Comparison of ENCODE assay signal across 8 cellular contexts in genomic region chr12:63668028-63668799, GRCh38. TPM values are rescaled to one million over a fixed set of nuclear protein-coding genes. Genes with fewer than 3 reads are reported as not detected.
DNase-seq lines count a peak whose midpoint lies in the region; ATAC-seq and TF ChIP-seq lines count a peak whose summit lies in the region.

TSS of gene DPY19L2 (minus strand) at chr12:63668493. CDS start at chr12:63668393, 100 bp downstream.

- H3K27me3 Mint-ChIP-seq in endothelial cell (ENCODE audit: unreplicated experiment), result peaks cover 5% of the 10 kb centered on the region

- no CpG with 5 or more reads among the region's 56 CpGs for WGBS in mesendoderm (ENCODE audit: extremely low coverage, insufficient coverage, low lambda C conversion rate)

- ATAC-seq in HG02642 (IDR thresholded peaks at IDR 0.05; ENCODE audit: poor library complexity, unreplicated experiment), result peak; percentile 82

- H3K9ac ChIP-seq in mesendoderm (ENCODE audit: low read length) (peak within 1 kb of the TSS; percentile 79), Karpas-422 (ENCODE audit: low read length) (no peak within 1 kb of the TSS)

- H3K79me1 ChIP-seq in mesendoderm (ENCODE audit: low read length), result no peaks in the 10 kb centered on the region

- no peaks in the 10 kb centered on the region for H3K36me3 Mint-ChIP-seq in endothelial cell (ENCODE audit: low read depth, unreplicated experiment)

- peak within 1 kb of the TSS; percentile 80 for H3K4me2 ChIP-seq in mesendoderm (ENCODE audit: low read length)
- no peak within 1 kb of the TSS for H3K4me2 ChIP-seq in Karpas-422 (ENCODE audit: low read depth, low read length, poor library complexity, severe bottlenecking)

- H3K79me2 ChIP-seq in mesendoderm (ENCODE audit: control insufficient read depth, insufficient read depth, low read length), result no peaks in the 10 kb centered on the region
- no peaks in the 10 kb centered on the region for H3K79me2 ChIP-seq in Karpas-422 (ENCODE audit: low read length)

- H3K27me3 ChIP-seq in mesendoderm (ENCODE audit: insufficient read depth, low read length, poor library complexity), result no peaks in the 10 kb centered on the region
- H3K27me3 ChIP-seq in Karpas-422 (ENCODE audit: low read length), result no peaks in the 10 kb centered on the region

- no peak within 1 kb of the TSS for H2AFZ ChIP-seq in Karpas-422 (ENCODE audit: low read length)

- H4K20me1 ChIP-seq in Karpas-422 (ENCODE audit: insufficient read depth, low read depth, low read length), result no peaks in the 10 kb centered on the region

- peak within 1 kb of the TSS; percentile 54 for H3K27ac Mint-ChIP-seq in endothelial cell (ENCODE audit: unreplicated experiment)

- no peak within 1 kb of the TSS for H2AK5ac ChIP-seq in mesendoderm (ENCODE audit: low read length)

- TF ChIP-seq CTCF in endothelial cell (IDR thresholded peaks at IDR 0.05; ENCODE audit: unreplicated experiment), result no peak

- no peak within 1 kb of the TSS for H2BK120ac ChIP-seq in mesendoderm (ENCODE audit: low read depth, low read length)

- H3K4me3 Mint-ChIP-seq in endothelial cell (ENCODE audit: unreplicated experiment), result peak within 1 kb of the TSS; percentile 92

- peak; percentile 71 for DNase-seq in EH (ENCODE audit: low read depth)
- DNase-seq in NCI-H2171 (lab: John Stamatoyannopoulos, UW), result peak; percentile 86
- DNase-seq in activated CD8-positive, alpha-beta memory T cell treated with anti-CD3 and anti-CD28 coated beads for 24 hours, result peak; percentile 82
- peak; percentile 76 for DNase-seq in endothelial cell (ENCODE audit: low spot score)
- DNase-seq in mesendoderm, result peak; percentile 82
- peak; percentile 42 for DNase-seq in stimulated activated CD8-positive, alpha-beta memory T cell treated with anti-CD3 and anti-CD28 coated beads, Interleukin-15, amount 100 ng/mL, for 24 hours (ENCODE audit: low read depth)
- DNase-seq in Karpas-422, result no peak

- no peaks in the 10 kb centered on the region for H3K4me1 ChIP-seq in mesendoderm (ENCODE audit: control insufficient read depth, low read depth, low read length)
- H3K4me1 ChIP-seq in Karpas-422 (ENCODE audit: low read length), result no peaks in the 10 kb centered on the region

- no peak within 1 kb of the TSS for H2BK5ac ChIP-seq in mesendoderm (ENCODE audit: low read length)

- no peaks in the 10 kb centered on the region for H3K36me3 ChIP-seq in mesendoderm (ENCODE audit: control insufficient read depth, insufficient read depth, low read length)
- no peaks in the 10 kb centered on the region for H3K36me3 ChIP-seq in Karpas-422 (ENCODE audit: insufficient read depth, low read length)

- no peak within 1 kb of the TSS for H3K23ac ChIP-seq in mesendoderm (ENCODE audit: low read length)

- no peaks in the 10 kb centered on the region for H3K9me3 ChIP-seq in Karpas-422 (ENCODE audit: low read length)

- peaks cover 16% of the 10 kb centered on the region for H3K4me1 Mint-ChIP-seq in endothelial cell (ENCODE audit: unreplicated experiment)

- no peak within 1 kb of the TSS for H4K5ac ChIP-seq in mesendoderm (ENCODE audit: low read length)

- H4K8ac ChIP-seq in mesendoderm (ENCODE audit: low read depth, low read length), result no peak within 1 kb of the TSS

- peak within 1 kb of the TSS; percentile 85 for H3K4ac ChIP-seq in mesendoderm (ENCODE audit: low read depth, low read length)

- H3K9me3 Mint-ChIP-seq in endothelial cell (ENCODE audit: unreplicated experiment), result no peaks in the 10 kb centered on the region

- peak within 1 kb of the TSS; percentile 70 for H3K18ac ChIP-seq in mesendoderm (ENCODE audit: low read length)

- no peaks in the 10 kb centered on the region for H3K9me2 ChIP-seq in Karpas-422 (replicated peaks; ENCODE audit: insufficient read depth, low read length)

- no peak within 1 kb of the TSS for H2BK15ac ChIP-seq in mesendoderm (replicated peaks; ENCODE audit: low read depth)

- H3K27ac ChIP-seq in mesendoderm (ENCODE audit: low read depth, low read length) (no peak within 1 kb of the TSS), Karpas-422 (ENCODE audit: low read length) (no peak within 1 kb of the TSS)

- peak within 1 kb of the TSS; percentile 44 for H3K4me3 ChIP-seq in mesendoderm (ENCODE audit: low read length)
- H3K4me3 ChIP-seq in Karpas-422 (ENCODE audit: low read length), result no peak within 1 kb of the TSS

- H3K56ac ChIP-seq in mesendoderm (ENCODE audit: low read length), result peak within 1 kb of the TSS; percentile 87

RNA-seq across cellular contexts. Expression of gene DPY19L2, which starts in this region (rescaled TPM):
- total RNA-seq in endothelial cell (ENCODE audit: unreplicated experiment), result 16.4 TPM
- polyA plus RNA-seq in mesendoderm (2013, experiment 1 of 2), result 1.00 TPM
- 1.3 TPM for polyA plus RNA-seq in mesendoderm (2013, experiment 2 of 2)
- not detected in 2 replicates for total RNA-seq in Karpas-422 (2014; rRNA removed; shearing (Covaris generic); ENCODE audit: low replicate concordance)

Comparison
In these comparisons a context has a peak if more than half of its experiments do, and no peak if none do; other contexts are left out.
1. RNA of gene DPY19L2 (total RNA-seq): 16.4 TPM in endothelial cell (single experiment); not detected in Karpas-422; every median in the first group is over 10 times any median in the second.